ENCODE assay signal across 8 cellular contexts in the genomic region with DNA sequence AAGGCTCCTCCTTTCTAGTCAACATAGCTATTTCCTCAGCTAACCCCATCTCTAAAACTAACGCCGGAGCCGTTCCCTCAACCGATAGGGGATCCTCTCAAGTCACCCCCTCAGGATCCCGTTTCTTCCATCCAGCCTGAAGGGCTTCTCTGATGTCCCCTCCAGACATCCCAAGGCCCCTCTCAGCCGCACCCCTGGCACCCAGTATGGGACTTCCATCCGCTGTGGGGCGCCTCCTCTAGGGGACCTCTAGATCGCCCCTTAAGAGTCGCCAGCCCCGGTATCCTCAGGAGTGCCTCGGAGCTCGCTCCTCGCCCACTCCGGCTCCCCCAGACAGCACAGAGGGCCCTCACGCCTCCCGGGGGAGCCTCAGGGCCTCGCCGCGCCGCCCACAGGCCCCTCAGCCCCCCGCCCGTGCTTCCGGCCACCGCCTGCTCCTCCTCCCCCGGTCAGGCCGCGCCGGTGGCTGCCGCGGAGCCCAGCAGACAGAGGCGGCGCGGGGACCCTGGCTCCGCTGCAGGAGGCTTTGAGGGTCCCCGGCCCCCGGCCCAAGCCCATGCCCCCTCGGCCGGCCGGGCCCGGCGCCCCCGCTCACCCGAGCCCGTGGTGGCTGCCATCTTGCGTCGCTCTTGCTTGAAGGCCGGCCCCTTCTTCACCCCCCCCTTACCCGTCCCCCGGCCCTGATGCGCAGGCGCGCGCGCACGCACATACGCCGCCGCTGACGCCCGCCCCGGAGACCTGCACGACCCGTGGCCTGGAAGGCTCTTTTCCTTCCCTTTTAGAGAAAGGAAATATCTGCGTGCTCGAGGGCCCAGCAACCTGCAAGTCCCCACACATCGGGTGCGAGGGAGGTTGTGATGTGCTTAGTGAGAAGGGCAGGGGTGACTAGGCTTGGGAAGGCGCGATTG. TPM values are rescaled to one million over a fixed set of nuclear protein-coding genes. Genes with fewer than 3 reads are reported as not detected.
DNase-seq lines count a peak whose midpoint lies in the region; ATAC-seq and TF ChIP-seq lines count a peak whose summit lies in the region.

A gene (minus strand): TSS at position 639 of the 908 bp plus-strand sequence. CDS start 22 bp downstream, at position 617.

- peak within 1 kb of the TSS; percentile 94 to 97 for H3K27ac ChIP-seq in ascending aorta
- H3K27ac ChIP-seq in right cardiac atrium (ENCODE audit: low read length) = peak within 1 kb of the TSS; percentile 100
- H3K27ac ChIP-seq in rectal smooth muscle tissue (ENCODE audit: low read depth, low read length) = peak within 1 kb of the TSS; percentile 91
- H3K27ac ChIP-seq in uterus = peak within 1 kb of the TSS; percentile 90 to 98

- TF ChIP-seq POLR2A in uterus (IDR thresholded peaks at IDR 0.05) = peak; percentile 81 to 82

- H3K36me3 ChIP-seq in GM06990 (ENCODE audit: control insufficient read depth, insufficient read depth, low read length) (peaks cover 3% of the 10 kb centered on the region), ascending aorta (no peaks in the 10 kb centered on the region), rectal smooth muscle tissue (ENCODE audit: control insufficient read depth, insufficient read depth, low read length) (no peaks in the 10 kb centered on the region), uterus (no peaks in the 10 kb centered on the region)

- ATAC-seq in HG02763 (IDR thresholded peaks at IDR 0.05; ENCODE audit: unreplicated experiment) = peak; percentile 48
- ATAC-seq in right cardiac atrium = peak; percentile 86 to 89

- H3K9ac ChIP-seq in rectal smooth muscle tissue (ENCODE audit: low read length) = peak within 1 kb of the TSS; percentile 84

- H3K4me1 ChIP-seq in ascending aorta = peaks cover 5 to 55% of the 10 kb centered on the region in 2 donors
- H3K4me1 ChIP-seq in right cardiac atrium (ENCODE audit: control insufficient read depth, insufficient read depth, low read length) = peaks cover 33% of the 10 kb centered on the region
- peaks cover 42% of the 10 kb centered on the region for H3K4me1 ChIP-seq in rectal smooth muscle tissue (ENCODE audit: control insufficient read depth, insufficient read depth, low read length)
- H3K4me1 ChIP-seq in uterus = peaks cover 5 to 8% of the 10 kb centered on the region in 2 donors

- peak within 1 kb of the TSS; percentile 78 for H3K4me3 ChIP-seq in GM06990 (replicated peaks; ENCODE audit: low read depth, low read length)
- H3K4me3 ChIP-seq in ascending aorta = peak within 1 kb of the TSS; percentile 92 to 97
- peak within 1 kb of the TSS; percentile 99 for H3K4me3 ChIP-seq in right cardiac atrium (ENCODE audit: low read length)
- peak within 1 kb of the TSS; percentile 85 for H3K4me3 ChIP-seq in rectal smooth muscle tissue (ENCODE audit: low read length)
- H3K4me3 ChIP-seq in uterus = peak within 1 kb of the TSS; percentile 82 to 86

- TF ChIP-seq CTCF in GM06990 (IDR thresholded peaks at IDR 0.05; ENCODE audit: insufficient read depth, low read length, poor library complexity, severe bottlenecking) (peak; percentile 64), ascending aorta (IDR thresholded peaks at IDR 0.05) (peak in 2 of 3 experiments; percentile 35 to 53), uterus (IDR thresholded peaks at IDR 0.05) (peak in 1 of 4 experiments; percentile 46)

- intact Hi-C loops in ascending aorta (cut with DNase I) (no loop called here), right cardiac atrium (cut with DNase I) (no loop called here), uterus (cut with DNase I; ENCODE audit: low total_unique reads) (no loop called here)

- DNase-seq in GM06990 (ENCODE audit: extremely low read depth, insufficient read length) (peak; percentile 92), NCI-H2029 treated with DMSO at 0.1 percent for 48 hours (lab: John Stamatoyannopoulos, UW) (peak; percentile 48), T-helper 22 cell (ENCODE audit: low read depth) (peak; percentile 83), ascending aorta (ENCODE audit: low spot score in 2 of 2) (peak; percentile 77 to 94), right cardiac atrium (peak; percentile 92 to 97 (median 96)), uterus (peak; percentile 86 to 90)

- H3K9me3 ChIP-seq in ascending aorta (no peaks in the 10 kb centered on the region), right cardiac atrium (ENCODE audit: control insufficient read depth, low read length) (no peaks in the 10 kb centered on the region), uterus (no peaks in the 10 kb centered on the region)

- H3K27me3 ChIP-seq in GM06990 (replicated peaks; ENCODE audit: control insufficient read depth, insufficient read depth, low read length) (no peaks in the 10 kb centered on the region), ascending aorta (no peaks in the 10 kb centered on the region), right cardiac atrium (ENCODE audit: control insufficient read depth, insufficient read depth) (no peaks in the 10 kb centered on the region), rectal smooth muscle tissue (ENCODE audit: control insufficient read depth, insufficient read depth, low read length) (no peaks in the 10 kb centered on the region), uterus (no peaks in the 10 kb centered on the region)

- WGBS in right cardiac atrium = under 1% methylated on average over 70 of the region's 70 CpGs

RNA-seq across cellular contexts. Expression of the gene that starts here (rescaled TPM):
- total RNA-seq in ascending aorta (39.4 TPM), right cardiac atrium (100 to 1,000 TPM in 1 of 4 donors, 10 to 100 TPM in 3; 86.8 to 120 (median 91.9) TPM), uterus (100 to 1,000 TPM in 1 of 4 donors, 10 to 100 TPM in 3; 45.6 to 124 (median 62.9) TPM)
- 86.0 TPM for polyA plus RNA-seq in right cardiac atrium

Comparison
In these comparisons a context has a peak if more than half of its experiments do, and no peak if none do; other contexts are left out.
1. Peak in every context shown above with its lines: DNase-seq, ATAC-seq, H3K4me3 ChIP-seq and H3K27ac ChIP-seq.